9 cellular contexts compared by ENCODE assay signal in genomic region chr15:31230630-31231485, GRCh38.
DNase-seq lines count a peak whose midpoint lies in the region; ATAC-seq, FAIRE-seq and TF ChIP-seq lines count a peak whose summit lies in the region.
"Had no signal": no experiment of that assay in that cellular context is flagged by ENCODE, and none has a peak within 500 bp of the region (broad histone marks: within the 10 kb centered on the region; RNA-seq: fewer than 3 reads in every experiment).

No MANE protein-coding gene starts in this region.

- H3K27ac ChIP-seq in HepG2 (ENCODE audit: extremely low read length, insufficient read depth, low read length) (no peak overlapping the region), right lobe of liver (no peak overlapping the region), Karpas-422 (ENCODE audit: low read length) (peak overlapping the region; percentile 97), adrenal gland (no peak overlapping the region)
- H3K27ac ChIP-seq: RWPE1 had no signal

- peaks cover 5% of the 10 kb centered on the region for H3K4me1 Mint-ChIP-seq in chondrocyte (ENCODE audit: low read depth)
- peaks cover 8% of the 10 kb centered on the region for H3K4me1 Mint-ChIP-seq in activated CD4-positive, alpha-beta T cell treated with anti-CD3 and anti-CD28 coated beads, Interleukin-2, amount 10 ng/mL, durations not matched to agents 7 days and 5 days

- intact Hi-C loops in HepG2 (cut with micrococcal nuclease; ENCODE audit: unreplicated experiment) (no loop called here), right lobe of liver (cut with DNase I) (no loop called here), adrenal gland (cut with DNase I) (loop anchor here in 1 of 2 donors (5.0 kb wide), 1 partner anchor 156 kb away; no protein-coding TSS in a partner anchor)

- H3K4me2 ChIP-seq in HepG2 (ENCODE audit: low read depth, low read length) (no peak overlapping the region), Karpas-422 (ENCODE audit: low read depth, low read length, poor library complexity, severe bottlenecking) (peak overlapping the region; percentile 81)

- WGBS in HepG2 (ENCODE audit: low lambda C conversion rate): 100% methylated on average over 2 of the region's 6 CpGs
- no CpG with 5 or more reads among the region's 6 CpGs for WGBS in right lobe of liver (ENCODE audit: insufficient coverage, low coverage, low lambda C conversion rate, missing lambda C conversion rate)
- 66 to 86% (median 81%) methylated on average over 6 of the region's 6 CpGs for WGBS in adrenal gland, 4 donors

- no peaks in the 10 kb centered on the region for H3K9me3 Mint-ChIP-seq in chondrocyte (ENCODE audit: low read depth)
- H3K9me3 Mint-ChIP-seq in activated CD4-positive, alpha-beta T cell treated with anti-CD3 and anti-CD28 coated beads, Interleukin-2, amount 10 ng/mL, durations not matched to agents 7 days and 5 days: peaks cover 2% of the 10 kb centered on the region

- H3K9me2 ChIP-seq in Karpas-422 (replicated peaks; ENCODE audit: insufficient read depth, low read length): no peaks in the 10 kb centered on the region

- no peaks in the 10 kb centered on the region for H3K36me3 ChIP-seq in HepG2 (replicated peaks in 1 of 2; ENCODE audit: control insufficient read depth in 1 of 2, insufficient read depth in 2 of 2, low read length in 2 of 2)
- no peaks in the 10 kb centered on the region for H3K36me3 ChIP-seq in right lobe of liver
- H3K36me3 ChIP-seq in Karpas-422 (ENCODE audit: insufficient read depth, low read length): peaks cover 12% of the 10 kb centered on the region
- no peaks in the 10 kb centered on the region for H3K36me3 ChIP-seq in adrenal gland (replicated peaks in 1 of 2)

- in situ Hi-C loops in HepG2 (cut with HindIII; ENCODE audit: extremely low pct_ligation_motif_present, low pct_unique_long_range_greater_than_20kb): no loop called here

- TF ChIP-seq RAD21 in HepG2 (CRISPR knock-in tag; IDR thresholded peaks at IDR 0.05): no peak

- TF ChIP-seq CTCF in HepG2 (CRISPR knock-in tag; IDR thresholded peaks at IDR 0.05): no peak
- no peak for TF ChIP-seq CTCF in right lobe of liver (IDR thresholded peaks at IDR 0.05)
- no peak for TF ChIP-seq CTCF in chondrocyte (IDR thresholded peaks at IDR 0.05)
- TF ChIP-seq CTCF in adrenal gland (IDR thresholded peaks at IDR 0.05): no peak

- H3K4me1 ChIP-seq in HepG2 (ENCODE audit: insufficient read depth, low read length): peaks cover 30% of the 10 kb centered on the region
- peaks cover 0 to 3% (median under 1%) of the 10 kb centered on the region in 4 donors for H3K4me1 ChIP-seq in right lobe of liver
- H3K4me1 ChIP-seq in Karpas-422 (ENCODE audit: low read length): peaks cover 86% of the 10 kb centered on the region
- peaks cover 0 to 8% of the 10 kb centered on the region in 2 donors for H3K4me1 ChIP-seq in adrenal gland (replicated peaks in 1 of 2)

- FAIRE-seq in HepG2 (lab: Jason Lieb, UNC): no peak

- H3K9me3 ChIP-seq in HepG2 (ENCODE audit: low read length) (no peaks in the 10 kb centered on the region), right lobe of liver (no peaks in the 10 kb centered on the region), Karpas-422 (ENCODE audit: low read length) (no peaks in the 10 kb centered on the region), adrenal gland (replicated peaks in 1 of 3) (no peaks in the 10 kb centered on the region)

- ATAC-seq in HepG2 (no peak), right lobe of liver (no peak), HG02678 (IDR thresholded peaks at IDR 0.05; ENCODE audit: unreplicated experiment) (peak; percentile 84)

- no peak for TF ChIP-seq POLR2A in HepG2 (IDR thresholded peaks at IDR 0.05; ENCODE audit: insufficient read depth in 1 of 2, low read depth in 2 of 2, low read length in 2 of 2)
- no peak for TF ChIP-seq POLR2A in right lobe of liver (IDR thresholded peaks at IDR 0.05)
- TF ChIP-seq POLR2A in adrenal gland (IDR thresholded peaks at IDR 0.05): no peak

- H2AFZ ChIP-seq in HepG2 (ENCODE audit: low read length): no peak overlapping the region
- no peak overlapping the region for H2AFZ ChIP-seq in Karpas-422 (ENCODE audit: low read length)

- no peaks in the 10 kb centered on the region for H4K20me1 ChIP-seq in HepG2 (ENCODE audit: insufficient read depth, low read length)
- no peaks in the 10 kb centered on the region for H4K20me1 ChIP-seq in Karpas-422 (ENCODE audit: insufficient read depth, low read depth, low read length)

- H3K4me3 Mint-ChIP-seq in chondrocyte (ENCODE audit: unreplicated experiment): no peak overlapping the region
- no peak overlapping the region for H3K4me3 Mint-ChIP-seq in activated CD4-positive, alpha-beta T cell treated with anti-CD3 and anti-CD28 coated beads, Interleukin-2, amount 10 ng/mL, durations not matched to agents 7 days and 5 days

- DNase-seq in HepG2 (ENCODE audit: low spot score) (no peak), right lobe of liver (no peak), Karpas-422 (peak; percentile 98), chondrocyte (ENCODE audit: low spot score) (no peak), adrenal gland (no peak), ecto neural progenitor cell (ENCODE audit: low spot score) (no peak)
- DNase-seq in activated CD4-positive, alpha-beta T cell treated with anti-CD3 and anti-CD28 coated beads, Interleukin-2, amount 10 ng/mL, durations not matched to agents 7 days and 5 days: no peak

- BruUV-seq in HepG2 (replicated peaks; lab: Mats Ljungman, UMichigan): no TSS peak

- H3K36me3 Mint-ChIP-seq in chondrocyte (ENCODE audit: low read depth): no peaks in the 10 kb centered on the region
- H3K36me3 Mint-ChIP-seq in activated CD4-positive, alpha-beta T cell treated with anti-CD3 and anti-CD28 coated beads, Interleukin-2, amount 10 ng/mL, durations not matched to agents 7 days and 5 days (ENCODE audit: low read depth): no peaks in the 10 kb centered on the region

- H3K27me3 ChIP-seq in HepG2 (ENCODE audit: control insufficient read depth in 1 of 2, insufficient read depth in 2 of 2, low read length in 2 of 2): no peaks in the 10 kb centered on the region
- H3K27me3 ChIP-seq in right lobe of liver: no peaks in the 10 kb centered on the region
- H3K27me3 ChIP-seq in Karpas-422 (ENCODE audit: low read length): no peaks in the 10 kb centered on the region; the same call in 1 of the 2 replicates
- no peaks in the 10 kb centered on the region for H3K27me3 ChIP-seq in adrenal gland

- no peak overlapping the region for H3K27ac Mint-ChIP-seq in chondrocyte (ENCODE audit: unreplicated experiment)
- no peak overlapping the region for H3K27ac Mint-ChIP-seq in activated CD4-positive, alpha-beta T cell treated with anti-CD3 and anti-CD28 coated beads, Interleukin-2, amount 10 ng/mL, durations not matched to agents 7 days and 5 days

- TF ChIP-seq EP300 in HepG2 (IDR thresholded peaks at IDR 0.05; ENCODE audit: low read depth in 2 of 2, low read length in 2 of 2) (no peak), HepG2 (CRISPR knock-in tag; IDR thresholded peaks at IDR 0.05; ENCODE audit: borderline replicate concordance) (no peak)

- H3K79me2 ChIP-seq in HepG2 (ENCODE audit: insufficient read depth, low read length): no peaks in the 10 kb centered on the region
- peaks cover 5% of the 10 kb centered on the region; the same call in 1 of the 2 replicates for H3K79me2 ChIP-seq in Karpas-422 (ENCODE audit: low read length)

- H3K9ac ChIP-seq in HepG2 (ENCODE audit: insufficient read depth, low read depth, low read length): no peak overlapping the region
- peak overlapping the region; percentile 87 for H3K9ac ChIP-seq in Karpas-422 (ENCODE audit: low read length)

- H3K27me3 Mint-ChIP-seq in chondrocyte (ENCODE audit: low read depth): peaks cover 4% of the 10 kb centered on the region
- H3K27me3 Mint-ChIP-seq in activated CD4-positive, alpha-beta T cell treated with anti-CD3 and anti-CD28 coated beads, Interleukin-2, amount 10 ng/mL, durations not matched to agents 7 days and 5 days: peaks cover 9% of the 10 kb centered on the region

- POLR2A ChIA-PET in HepG2 (lab: Yijun Ruan, JAX): no interaction called here
- POLR2A ChIA-PET in activated CD4-positive, alpha-beta T cell treated with anti-CD3 and anti-CD28 coated beads, Interleukin-2, amount 10 ng/mL, durations not matched to agents 7 days and 5 days (lab: Charles Lee): no interaction called here

- CTCF ChIA-PET in HepG2 (lab: Yijun Ruan, JAX; ENCODE audit: low intra/inter-chr PET ratio, low total read pairs): no interaction called here
- CTCF ChIA-PET in activated CD4-positive, alpha-beta T cell treated with anti-CD3 and anti-CD28 coated beads, Interleukin-2, amount 10 ng/mL, durations not matched to agents 7 days and 5 days (lab: Charles Lee): interaction anchor here (1.8 kb wide), 1 partner anchor 16 kb away, joined by 5 read pairs; no protein-coding TSS in a partner anchor

- H3K4me3 ChIP-seq in HepG2 (replicated peaks in 1 of 3; ENCODE audit: insufficient read depth in 1 of 3, low read depth in 2 of 3, low read length in 3 of 3) (no peak overlapping the region), right lobe of liver (no peak overlapping the region), Karpas-422 (ENCODE audit: low read length) (peak overlapping the region; percentile 53), adrenal gland (no peak overlapping the region)

TF ChIP-seq in HepG2, 621 proteins besides CTCF, POLR2A, EP300 and RAD21 (continues in another document):
- no peak for TF ChIP-seq ZBTB3 (CRISPR knock-in tag; IDR thresholded peaks at IDR 0.05; ENCODE audit: borderline replicate concordance, low read depth)
- no peak for TF ChIP-seq MNT (IDR thresholded peaks at IDR 0.05)
- TF ChIP-seq NR1H2 (CRISPR knock-in tag; IDR thresholded peaks at IDR 0.05; ENCODE audit: borderline replicate concordance, low read depth): no peak
- TF ChIP-seq IRF1 (CRISPR knock-in tag; IDR thresholded peaks at IDR 0.05; ENCODE audit: low read depth): no peak
- TF ChIP-seq ZNF382 (CRISPR knock-in tag; IDR thresholded peaks at IDR 0.05; ENCODE audit: borderline replicate concordance): no peak
